8 cellular contexts compared by ENCODE assay signal in the genomic region with DNA sequence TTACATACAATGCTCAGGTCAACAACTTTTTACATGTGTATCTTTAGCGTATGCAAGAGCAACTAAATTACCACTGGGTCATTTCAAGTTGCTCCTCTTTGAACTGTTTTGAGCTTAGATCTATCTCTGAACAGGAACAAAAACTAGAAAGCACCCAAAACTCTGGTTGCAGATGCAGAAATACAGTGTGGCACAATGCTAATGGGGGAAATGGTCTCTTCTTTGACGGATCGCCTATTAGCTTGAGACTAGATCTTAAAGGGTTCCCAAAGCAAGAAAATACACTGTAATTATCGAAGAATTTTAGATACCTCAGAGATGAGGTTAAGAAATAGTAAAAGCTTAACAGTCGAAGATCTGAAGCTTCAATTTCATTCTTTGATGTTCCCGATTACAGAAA. TPM values are rescaled to one million over a fixed set of nuclear protein-coding genes. Genes with fewer than 3 reads are reported as not detected.
A peak's percentile ranks its signal among the peaks of the same experiment; 100 is the strongest.
DNase-seq lines count a peak whose midpoint lies in the region; ATAC-seq, FAIRE-seq and TF ChIP-seq lines count a peak whose summit lies in the region.

No MANE protein-coding gene starts in this region.

- no peak for TF ChIP-seq CTCF in bronchial epithelial cell (IDR thresholded peaks at IDR 0.05; ENCODE audit: insufficient read depth, low read length, severe bottlenecking)

- DNase-seq in NCI-H146 (lab: John Stamatoyannopoulos, UW) (peak; percentile 14), NCI-H146 treated with DMSO at 0.1 percent for 48 hours (lab: John Stamatoyannopoulos, UW; ENCODE audit: unreplicated experiment) (no peak), NCI-H1105 (lab: John Stamatoyannopoulos, UW) (peak; percentile 17), bronchial epithelial cell (ENCODE audit: low read depth) (no peak), midbrain (lab: John Stamatoyannopoulos, UW) (peak; percentile 6), HPDE6-E6E7 (ENCODE audit: extremely low spot score) (no peak)
- no peak for DNase-seq in stimulated activated CD4-positive, alpha-beta T cell treated with anti-CD3 and anti-CD28 coated beads, Interleukin-4, amount 100 ng/mL, for 1 hour

- no peak for FAIRE-seq in bronchial epithelial cell (lab: Jason Lieb, UNC)

- no peaks in the 10 kb centered on the region for H3K27me3 ChIP-seq in bronchial epithelial cell (ENCODE audit: control insufficient read depth, insufficient read depth, low read length)

- ATAC-seq in HG03039 (IDR thresholded peaks at IDR 0.05; ENCODE audit: unreplicated experiment) = no peak

- H3K36me3 ChIP-seq in bronchial epithelial cell (ENCODE audit: control insufficient read depth, insufficient read depth, low read length) = no peaks in the 10 kb centered on the region

- H3K4me3 ChIP-seq in bronchial epithelial cell (ENCODE audit: low read depth, low read length) = peak overlapping the region; percentile 92

RNA-seq across cellular contexts. Expression of gene PPP1R2, which starts 0.9 kb away (rescaled TPM):
- total RNA-seq in bronchial epithelial cell = 57.9 and 120 TPM in 2 replicates

RNA-seq across cellular contexts. Expression of gene APOD, which starts 41.5 kb away (rescaled TPM):
- 0.77 and 3.9 TPM in 2 replicates for total RNA-seq in bronchial epithelial cell

Comparison
In these comparisons a context has a peak if more than half of its experiments do, and no peak if none do; other contexts are left out.
1. DNase-seq: peak in NCI-H146 (single experiment), NCI-H1105 (single experiment) and midbrain (single experiment); none in NCI-H146 treated with DMSO at 0.1 percent for 48 hours (single experiment), bronchial epithelial cell (single experiment), HPDE6-E6E7 (single experiment) and stimulated activated CD4-positive, alpha-beta T cell treated with anti-CD3 and anti-CD28 coated beads, Interleukin-4, amount 100 ng/mL, for 1 hour (single experiment).